16 cellular contexts compared by ENCODE assay signal in the genomic region with DNA sequence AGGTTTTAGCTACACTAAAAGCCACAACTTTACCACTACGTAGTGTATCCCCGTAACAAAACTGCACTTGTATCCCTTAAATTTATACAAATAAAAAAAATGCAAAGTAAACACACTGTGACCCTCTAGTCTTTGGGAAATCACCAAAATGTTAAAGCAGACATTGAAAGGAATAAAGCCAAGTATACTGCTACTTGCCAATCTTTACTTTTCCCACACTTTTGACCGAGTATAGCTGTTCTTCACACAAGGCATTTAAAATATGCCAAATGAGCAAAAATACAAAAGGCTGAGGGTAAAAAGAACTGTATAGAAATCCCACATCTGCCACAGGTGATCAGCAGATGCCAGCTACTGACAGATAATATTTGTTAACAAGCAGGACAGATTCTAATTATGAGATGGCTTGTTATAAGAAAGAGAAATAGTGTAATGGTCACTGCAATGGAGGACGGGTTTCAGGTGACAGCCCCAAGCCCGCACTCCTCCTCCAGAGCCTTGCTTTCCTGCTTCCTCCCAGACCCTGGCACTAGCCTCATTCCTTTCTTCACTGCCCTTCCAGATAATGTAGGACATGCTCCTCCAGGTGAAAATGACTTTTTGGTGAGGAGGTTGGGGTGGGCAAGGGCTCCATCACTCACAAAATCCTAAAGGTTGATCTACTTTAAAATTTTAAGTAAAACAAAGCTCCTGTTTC. TPM values are rescaled to one million over a fixed set of nuclear protein-coding genes. Genes with fewer than 3 reads are reported as not detected.
DNase-seq lines count a peak whose midpoint lies in the region; FAIRE-seq and TF ChIP-seq lines count a peak whose summit lies in the region.
"Had no signal": no experiment of that assay in that cellular context is flagged by ENCODE, and none has a peak within 500 bp of the region (broad histone marks: within the 10 kb centered on the region; RNA-seq: fewer than 3 reads in every experiment).

No MANE protein-coding gene starts in this region.

- H3K9me3 ChIP-seq in HUES48 (ENCODE audit: control insufficient read depth, insufficient read depth, low read length) (no peaks in the 10 kb centered on the region), endodermal cell (ENCODE audit: control insufficient read depth, low read length) (no peaks in the 10 kb centered on the region)
- H3K9me3 ChIP-seq: BLaER1 treated with 17β-estradiol and CSF1 and Interleukin-3, amounts not matched to agents 10 nM and 100 nM had no signal

- DNase-seq in D721Med (ENCODE audit: insufficient read length, low spot score) (no peak), endodermal cell (no peak), nephron progenitor cell (no peak), retina (no peak), NCI-H446 (lab: John Stamatoyannopoulos, UW) (no peak)
- DNase-seq in activated effector memory CD4-positive, alpha-beta T cell treated with Interleukin-2 at 50 U/mL for 16 hours = no peak
- DNase-seq: ACHN; CD4-positive, CD25-positive, alpha-beta regulatory T cell; DMS 273 treated with DMSO at 0.1 percent for 48 hours; GM23248; H7 had no signal

- H3K36me3 ChIP-seq in HUES48 (ENCODE audit: control insufficient read depth, insufficient read depth, low read length) (no peaks in the 10 kb centered on the region), endodermal cell (ENCODE audit: control insufficient read depth, insufficient read depth, low read length) (no peaks in the 10 kb centered on the region)
- H3K36me3 ChIP-seq: BLaER1 treated with 17β-estradiol and CSF1 and Interleukin-3, amounts not matched to agents 10 nM and 100 nM had no signal

- no peaks in the 10 kb centered on the region for H3K27me3 ChIP-seq in HUES48 (ENCODE audit: control insufficient read depth, insufficient read depth, low read length)
- no peaks in the 10 kb centered on the region for H3K27me3 ChIP-seq in endodermal cell (ENCODE audit: control insufficient read depth, insufficient read depth, low read length, poor library complexity, severe bottlenecking)
- H3K27me3 ChIP-seq: BLaER1 treated with 17β-estradiol and CSF1 and Interleukin-3, amounts not matched to agents 10 nM and 100 nM had no signal

- H3K9ac ChIP-seq in HUES48 (ENCODE audit: low read depth, low read length) (no peak overlapping the region), endodermal cell (ENCODE audit: extremely low read depth, low read length, poor library complexity, severe bottlenecking) (no peak overlapping the region)
- H3K9ac ChIP-seq: BLaER1 treated with 17β-estradiol and CSF1 and Interleukin-3, amounts not matched to agents 10 nM and 100 nM; GM23248 had no signal

- H3K9me3 Mint-ChIP-seq in endodermal cell = no peaks in the 10 kb centered on the region
- H3K9me3 Mint-ChIP-seq in nephron progenitor cell = no peaks in the 10 kb centered on the region

- H3K4me1 Mint-ChIP-seq in endodermal cell (peaks cover 3% of the 10 kb centered on the region), nephron progenitor cell (peaks cover 10% of the 10 kb centered on the region)
- H3K4me1 Mint-ChIP-seq: CD4-positive, CD25-positive, alpha-beta regulatory T cell had no signal

- WGBS in endodermal cell (ENCODE audit: insufficient coverage in 1 of 2, insufficient read length in 1 of 2), 2 experiments = 92 to 96% methylated on average over 4 to 5 of the region's 5 CpGs

- no peak overlapping the region for H3K4me3 ChIP-seq in HUES48 (ENCODE audit: low read depth, low read length)
- no peak overlapping the region for H3K4me3 ChIP-seq in endodermal cell (ENCODE audit: low read length)
- H3K4me3 ChIP-seq: BLaER1 treated with 17β-estradiol and CSF1 and Interleukin-3, amounts not matched to agents 10 nM and 100 nM; GM12878; GM23248 had no signal

- H3K27me3 Mint-ChIP-seq in endodermal cell (ENCODE audit: insufficient read depth) (no peaks in the 10 kb centered on the region), nephron progenitor cell (ENCODE audit: low read depth, poor library complexity) (no peaks in the 10 kb centered on the region)
- H3K27me3 Mint-ChIP-seq: CD4-positive, CD25-positive, alpha-beta regulatory T cell had no signal

- H3K4me1 ChIP-seq in HUES48 (ENCODE audit: control insufficient read depth, insufficient read depth, low read length) = peaks cover 29% of the 10 kb centered on the region
- H3K4me1 ChIP-seq in endodermal cell (ENCODE audit: control insufficient read depth, insufficient read depth, low read length) = no peaks in the 10 kb centered on the region
- H3K4me1 ChIP-seq: BLaER1 treated with 17β-estradiol and CSF1 and Interleukin-3, amounts not matched to agents 10 nM and 100 nM had no signal

- no peaks in the 10 kb centered on the region for H3K36me3 Mint-ChIP-seq in endodermal cell (ENCODE audit: low read depth)
- H3K36me3 Mint-ChIP-seq in nephron progenitor cell (ENCODE audit: low read depth) = no peaks in the 10 kb centered on the region
- H3K36me3 Mint-ChIP-seq: CD4-positive, CD25-positive, alpha-beta regulatory T cell had no signal

- H3K27ac Mint-ChIP-seq in endodermal cell (peak overlapping the region; percentile 23), nephron progenitor cell (peak overlapping the region; percentile 78)
- H3K27ac Mint-ChIP-seq: CD4-positive, CD25-positive, alpha-beta regulatory T cell had no signal

- H3K27ac ChIP-seq in HUES48 (ENCODE audit: low read depth, low read length) (peak overlapping the region; percentile 1), endodermal cell (ENCODE audit: low read depth, low read length) (no peak overlapping the region)
- H3K27ac ChIP-seq: BLaER1 treated with 17β-estradiol and CSF1 and Interleukin-3, amounts not matched to agents 10 nM and 100 nM; GM23248 had no signal

- H3K4me3 Mint-ChIP-seq in endodermal cell (no peak overlapping the region), nephron progenitor cell (no peak overlapping the region)
- H3K4me3 Mint-ChIP-seq: CD4-positive, CD25-positive, alpha-beta regulatory T cell had no signal

- TF ChIP-seq CTCF in D721Med (IDR thresholded peaks at IDR 0.05; ENCODE audit: insufficient read depth, missing control alignments) = no peak
- no peak for TF ChIP-seq CTCF in endodermal cell (conservative IDR thresholded peaks at IDR 0.05)
- no peak for TF ChIP-seq CTCF in nephron progenitor cell (IDR thresholded peaks at IDR 0.05)

- FAIRE-seq in D721Med (lab: Jason Lieb, UNC) = peak; percentile 48
- FAIRE-seq: GM12878, GM18507 had no signal

RNA-seq across cellular contexts. Expression of gene KCNT2, which starts 18.1 kb away (rescaled TPM):
- total RNA-seq in endodermal cell = 10 to 100 TPM in 1 of 2 donors, 1 to 10 TPM in 1; 9.1 to 12.1 TPM
- polyA plus RNA-seq in endodermal cell (2013, experiment 1 of 2) = 11.0 TPM
- 10.7 TPM for polyA plus RNA-seq in endodermal cell (2013, experiment 2 of 2)
- total RNA-seq: CD4-positive, CD25-positive, alpha-beta regulatory T cell; GM12878; HT1080 had no signal
- polyA plus RNA-seq: CD4-positive, CD25-positive, alpha-beta regulatory T cell; GM12878 had no signal
